Comparison of ENCODE assay signal across 8 cellular contexts in genomic region chr16:50741808-50742520, GRCh38. TPM values are rescaled to one million over a fixed set of nuclear protein-coding genes. Genes with fewer than 3 reads are reported as not detected.
DNase-seq lines count a peak whose midpoint lies in the region; ATAC-seq and TF ChIP-seq lines count a peak whose summit lies in the region.

CYLD (plus strand) TSS chr16:50742086; CDS start chr16:50749699, 7,613 bp downstream.

- H2AFZ ChIP-seq in GM23338 = peak within 1 kb of the TSS; percentile 84

- no peaks in the 10 kb centered on the region for H3K79me2 ChIP-seq in DOHH2 (ENCODE audit: control insufficient read depth, low read length)
- no peaks in the 10 kb centered on the region for H3K79me2 ChIP-seq in GM23338 (replicated peaks; ENCODE audit: insufficient read depth)

- TF ChIP-seq CTCF in DOHH2 (IDR thresholded peaks at IDR 0.05; ENCODE audit: low read depth, low read length, poor library complexity, severe bottlenecking) = no peak
- no peak for TF ChIP-seq CTCF in GM23338 (conservative IDR thresholded peaks at IDR 0.05; ENCODE audit: low read depth in 2 of 2)

- H3K36me3 ChIP-seq in DOHH2 (ENCODE audit: control insufficient read depth, low read length) (peaks cover 3% of the 10 kb centered on the region; the same call in 1 of the 2 replicates), GM23338 (ENCODE audit: insufficient read depth) (no peaks in the 10 kb centered on the region)

- H3K4me3 Mint-ChIP-seq in GM23338 (peak within 1 kb of the TSS; percentile 83), naive B cell (peak within 1 kb of the TSS; percentile 79 to 98 (median 95))
- H3K4me3 Mint-ChIP-seq in stimulated activated memory B cell treated with anti-CD40 and anti-IgM and Interleukin-4, amounts not matched to agents 10 μg/mL and 1 μg/mL and 100 μg/mL, for 72 hours = peak within 1 kb of the TSS; percentile 88

- peaks cover 34% of the 10 kb centered on the region for H3K4me1 Mint-ChIP-seq in GM23338
- H3K4me1 Mint-ChIP-seq in naive B cell = peaks cover 46 to 52% (median 48%) of the 10 kb centered on the region in 3 donors
- H3K4me1 Mint-ChIP-seq in stimulated activated memory B cell treated with anti-CD40 and anti-IgM and Interleukin-4, amounts not matched to agents 10 μg/mL and 1 μg/mL and 100 μg/mL, for 72 hours = peaks cover 62% of the 10 kb centered on the region

- no peaks in the 10 kb centered on the region for H3K9me3 ChIP-seq in DOHH2 (ENCODE audit: control insufficient read depth, insufficient read depth, low read length)

- H3K4me3 ChIP-seq in DOHH2 (ENCODE audit: low read length) (peak within 1 kb of the TSS; percentile 79), GM23338 (peak within 1 kb of the TSS; percentile 74)

- H3K27me3 ChIP-seq in DOHH2 (ENCODE audit: control insufficient read depth, low read length) = peaks cover 14% of the 10 kb centered on the region; the same call in 1 of the 2 replicates
- H3K27me3 ChIP-seq in GM23338 (ENCODE audit: insufficient read depth) = no peaks in the 10 kb centered on the region

- H3K4me2 ChIP-seq in DOHH2 (ENCODE audit: low read length) (peak within 1 kb of the TSS; percentile 76), GM23338 (peak within 1 kb of the TSS; percentile 74)

- H3K9me3 Mint-ChIP-seq in GM23338 (no peaks in the 10 kb centered on the region; the same call in 2 of the 3 replicates), naive B cell (no peaks in the 10 kb centered on the region)
- H3K9me3 Mint-ChIP-seq in stimulated activated memory B cell treated with anti-CD40 and anti-IgM and Interleukin-4, amounts not matched to agents 10 μg/mL and 1 μg/mL and 100 μg/mL, for 72 hours = no peaks in the 10 kb centered on the region

- H3K9me2 ChIP-seq in DOHH2 (replicated peaks; ENCODE audit: control insufficient read depth, low read length) = no peaks in the 10 kb centered on the region
- H3K9me2 ChIP-seq in GM23338 (ENCODE audit: insufficient read depth) = no peaks in the 10 kb centered on the region

- H4K20me1 ChIP-seq in DOHH2 (ENCODE audit: control insufficient read depth, insufficient read depth, low read depth, low read length) (no peaks in the 10 kb centered on the region), GM23338 (replicated peaks; ENCODE audit: insufficient read depth) (no peaks in the 10 kb centered on the region)

- no peak within 1 kb of the TSS for H3K27ac ChIP-seq in DOHH2 (ENCODE audit: low read depth, low read length)
- H3K27ac ChIP-seq in GM23338 (ENCODE audit: low read depth) = no peak within 1 kb of the TSS

- H3K4me1 ChIP-seq in DOHH2 (ENCODE audit: control insufficient read depth, low read length) (peaks cover 29% of the 10 kb centered on the region), GM23338 (ENCODE audit: insufficient read depth) (peaks cover 30% of the 10 kb centered on the region)

- DNase-seq in GM23338 (ENCODE audit: low spot score) = peak; percentile 100
- peak; percentile 99 for DNase-seq in LHCN-M2 (ENCODE audit: low read depth)
- peak; percentile 100 for DNase-seq in RPMI8226
- DNase-seq in activated T-helper 1 cell treated with anti-CD3 and anti-CD28 coated beads, Interleukin-2, amount 50 U/mL, for 16 hours (ENCODE audit: low read depth in 1 of 2, low spot score in 1 of 2) = peak; percentile 98 to 100
- DNase-seq in fibroblast of gingiva (ENCODE audit: low read depth) = peak; percentile 100
- DNase-seq in naive B cell = peak; percentile 99

- H3K36me3 Mint-ChIP-seq in GM23338 (ENCODE audit: low read depth) (no peaks in the 10 kb centered on the region; the same call in 2 of the 3 replicates), naive B cell (peaks cover 12 to 13% of the 10 kb centered on the region in 2 donors)
- H3K36me3 Mint-ChIP-seq in stimulated activated memory B cell treated with anti-CD40 and anti-IgM and Interleukin-4, amounts not matched to agents 10 μg/mL and 1 μg/mL and 100 μg/mL, for 72 hours = peaks cover 39% of the 10 kb centered on the region

- H3K27me3 Mint-ChIP-seq in GM23338 (ENCODE audit: insufficient read depth, low read depth, poor library complexity) (peaks cover 2% of the 10 kb centered on the region), naive B cell (no peaks in the 10 kb centered on the region)
- H3K27me3 Mint-ChIP-seq in stimulated activated memory B cell treated with anti-CD40 and anti-IgM and Interleukin-4, amounts not matched to agents 10 μg/mL and 1 μg/mL and 100 μg/mL, for 72 hours = no peaks in the 10 kb centered on the region

- ATAC-seq in GM23338 = peak; percentile 97
- peak; percentile 81 to 84 for ATAC-seq in naive B cell (ENCODE audit: low read depth in 2 of 2)
- peak; percentile 97 for ATAC-seq in stimulated activated memory B cell treated with anti-CD40 and anti-IgM and Interleukin-4, amounts not matched to agents 10 μg/mL and 1 μg/mL and 100 μg/mL, for 72 hours

- H3F3A ChIP-seq in DOHH2 (ENCODE audit: control insufficient read depth, insufficient read depth) (no peaks in the 10 kb centered on the region), GM23338 (replicated peaks; ENCODE audit: low read depth) (no peaks in the 10 kb centered on the region)

- H3K27ac Mint-ChIP-seq in GM23338 (no peak within 1 kb of the TSS), naive B cell (peak within 1 kb of the TSS; percentile 95 to 100 (median 98))
- H3K27ac Mint-ChIP-seq in stimulated activated memory B cell treated with anti-CD40 and anti-IgM and Interleukin-4, amounts not matched to agents 10 μg/mL and 1 μg/mL and 100 μg/mL, for 72 hours = peak within 1 kb of the TSS; percentile 90

TF ChIP-seq in GM23338, 12 proteins besides CTCF, POLR2A, EP300 and RAD21 (continues in another document):
- no peak for TF ChIP-seq ZNF462 (CRISPR knock-in tag; IDR thresholded peaks at IDR 0.05)
- TF ChIP-seq ZNF114 (CRISPR knock-in tag; IDR thresholded peaks at IDR 0.05) = no peak
- no peak for TF ChIP-seq STAT1 (IDR thresholded peaks at IDR 0.05; ENCODE audit: unreplicated experiment)
- no peak for TF ChIP-seq JUNB (IDR thresholded peaks at IDR 0.05; ENCODE audit: unreplicated experiment)
- TF ChIP-seq POLR2AphosphoS5 (IDR thresholded peaks at IDR 0.05; ENCODE audit: low read depth) = peak; percentile 42; the same call in 1 of the 2 replicates

RNA-seq across cellular contexts. Expression of gene CYLD, which starts in this region (rescaled TPM):
- total RNA-seq in GM23338 (2014; rRNA removed; shearing (Covaris generic)) = 17.4 and 30.9 TPM in 2 replicates
- 5.7 and 6.9 TPM in 2 replicates for polyA plus RNA-seq in GM23338 (2016; fragmentation: Nextera tagmentation; extraction: Ambion mirVana)
- total RNA-seq in LHCN-M2 (2014; rRNA removed) = 51.2 and 58.0 TPM in 2 replicates
- polyA plus RNA-seq in LHCN-M2 (2012) = 17.7 TPM
- 10 to 100 TPM; 65.4 to 89.0 (median 75.8) TPM for polyA plus RNA-seq in naive B cell (ENCODE audit: low read depth in 6 of 6)
